ENCODE assay signal across 13 cellular contexts in the genomic region with DNA sequence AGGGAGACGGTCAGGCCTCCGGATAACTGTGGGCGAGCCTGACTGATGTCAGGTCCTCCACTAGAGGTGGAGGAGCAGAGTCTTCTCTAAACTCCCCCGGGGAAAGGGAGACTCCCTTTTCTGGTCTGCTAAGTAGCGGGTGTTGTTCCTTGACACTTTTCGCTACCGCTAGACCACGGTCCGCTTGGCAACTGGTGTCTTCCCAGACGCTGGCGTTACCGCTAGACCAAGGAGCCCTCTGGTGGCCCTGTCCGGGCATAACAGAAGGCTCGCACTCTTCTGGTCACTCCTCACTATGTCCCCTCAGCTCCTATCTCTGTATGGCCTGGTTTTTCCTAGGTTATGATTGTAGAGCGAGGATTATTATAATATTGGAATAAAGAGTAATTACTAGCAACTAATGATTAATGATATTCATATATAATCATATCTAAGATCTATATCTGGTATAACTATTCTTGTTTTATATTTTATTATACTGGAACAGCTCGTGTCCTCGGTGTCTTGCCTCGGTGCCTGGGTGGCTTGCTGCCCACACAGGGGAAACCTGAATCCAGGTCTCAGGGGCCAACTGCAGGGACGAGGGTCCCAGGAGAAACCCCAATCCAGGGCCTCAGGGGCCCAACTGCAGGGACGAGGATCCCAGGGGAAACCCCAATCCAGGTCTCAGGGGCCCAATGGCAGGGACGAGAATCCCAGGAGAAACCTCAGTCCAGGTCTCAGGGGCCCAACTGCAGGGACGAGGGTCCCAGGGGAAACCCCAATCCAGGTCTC. TPM values are rescaled to one million over a fixed set of nuclear protein-coding genes. Genes with fewer than 3 reads are reported as not detected.
A peak's percentile ranks its signal among the peaks of the same experiment; 100 is the strongest.
DNase-seq lines count a peak whose midpoint lies in the region; ATAC-seq and TF ChIP-seq lines count a peak whose summit lies in the region.
"Not testable (repeated sequence)": the region's sequence is repeated elsewhere in the genome, so short reads cannot be mapped to it uniquely, and the experiment has no call there.
"Had no signal": no experiment of that assay in that cellular context is flagged by ENCODE, and none has a peak within 500 bp of the region (broad histone marks: within the 10 kb centered on the region; RNA-seq: fewer than 3 reads in every experiment).

No MANE protein-coding gene starts in this region.

- H3K27ac ChIP-seq in 22Rv1; dorsolateral prefrontal cortex; hepatocyte; neuronal stem cell (replicated peaks; ENCODE audit: low read length): not testable (repeated sequence)

- H3K4ac ChIP-seq in neuronal stem cell (ENCODE audit: low read length), result not testable (repeated sequence)

- H4K91ac ChIP-seq in neuronal stem cell (ENCODE audit: low read depth, low read length, poor library complexity), result not testable (repeated sequence)

- H2BK15ac ChIP-seq in neuronal stem cell (ENCODE audit: low read length), result peak overlapping the region; percentile 21

- H3K9me2 ChIP-seq in hepatocyte (replicated peaks; ENCODE audit: insufficient read depth), result not testable (repeated sequence)

- not testable (repeated sequence) for H3K14ac ChIP-seq in neuronal stem cell (ENCODE audit: low read length)

- not testable (repeated sequence) for H4K8ac ChIP-seq in neuronal stem cell (ENCODE audit: low read depth, low read length)

- H3K79me1 ChIP-seq in neuronal stem cell (ENCODE audit: low read depth, low read length), result not testable (repeated sequence)

- H3K9me3 Mint-ChIP-seq in HFFc6; activated T-helper 17 cell treated with anti-CD3 and anti-CD28 coated beads, Interleukin-2, amount 50 U/mL, for 72 hours: not testable (repeated sequence)

- not testable (repeated sequence) for H3K4me3 ChIP-seq in dorsolateral prefrontal cortex; hepatocyte; neuronal stem cell (ENCODE audit: low read length in 2 of 2)

- H3K4me1 ChIP-seq in hepatocyte (ENCODE audit: insufficient read depth); neuronal stem cell (ENCODE audit: control insufficient read depth in 2 of 2, insufficient read depth in 1 of 2, low read depth in 1 of 2, low read length in 2 of 2): not testable (repeated sequence)

- H3K23ac ChIP-seq in neuronal stem cell (ENCODE audit: low read depth, low read length, poor library complexity), result not testable (repeated sequence)

- H3K18ac ChIP-seq in neuronal stem cell (ENCODE audit: low read length), result not testable (repeated sequence)

- 57% methylated on average over 22 of the region's 22 CpGs for WGBS in hepatocyte (ENCODE audit: low lambda C conversion rate, missing lambda C conversion rate)
- WGBS in neuronal stem cell (ENCODE audit: extremely low coverage in 2 of 2, insufficient read length in 2 of 2, insufficient replicate concordance in 1 of 2), 2 donors, result no CpG with 5 or more reads among the region's 22 CpGs

- H2BK12ac ChIP-seq in neuronal stem cell (ENCODE audit: low read length), result not testable (repeated sequence)

- not testable (repeated sequence) for H2AFZ ChIP-seq in hepatocyte; neuronal stem cell (ENCODE audit: low read length)

- H3K4me3 Mint-ChIP-seq in HFFc6, result not testable (repeated sequence)
- peak overlapping the region; percentile 15 for H3K4me3 Mint-ChIP-seq in activated T-helper 17 cell treated with anti-CD3 and anti-CD28 coated beads, Interleukin-2, amount 50 U/mL, for 72 hours

- DNase-seq in EH (ENCODE audit: low read depth) (peak; percentile 51), OCI-M1 (lab: John Stamatoyannopoulos, UW) (peak; percentile 76), dorsolateral prefrontal cortex (peak in 2 of 10 donors; percentile 48 to 82)
- DNase-seq in HFFc6; hepatocyte (ENCODE audit: low spot score); neuronal stem cell (ENCODE audit: low spot score): not testable (repeated sequence)

- not testable (repeated sequence) for H3K79me2 ChIP-seq in hepatocyte

- not testable (repeated sequence) for H3K27ac Mint-ChIP-seq in HFFc6
- H3K27ac Mint-ChIP-seq in activated T-helper 17 cell treated with anti-CD3 and anti-CD28 coated beads, Interleukin-2, amount 50 U/mL, for 72 hours, result peak overlapping the region; percentile 37

- not testable (repeated sequence) for H3K27me3 ChIP-seq in dorsolateral prefrontal cortex; hepatocyte; neuronal stem cell (ENCODE audit: control insufficient read depth in 3 of 3, insufficient read depth in 3 of 3, low read depth in 1 of 3, low read length in 3 of 3)

- not testable (repeated sequence) for H4K20me1 ChIP-seq in hepatocyte (ENCODE audit: insufficient read depth, poor library complexity, severe bottlenecking)

- H3K9ac ChIP-seq in neuronal stem cell (ENCODE audit: low read depth, low read length, poor library complexity), result not testable (repeated sequence)

- H2AK5ac ChIP-seq in neuronal stem cell (ENCODE audit: low read depth, low read length), result not testable (repeated sequence)

- H3K27me3 Mint-ChIP-seq in HFFc6 (ENCODE audit: insufficient read depth); activated T-helper 17 cell treated with anti-CD3 and anti-CD28 coated beads, Interleukin-2, amount 50 U/mL, for 72 hours: not testable (repeated sequence)

- H2BK5ac ChIP-seq in neuronal stem cell (ENCODE audit: low read length), result not testable (repeated sequence)

- not testable (repeated sequence) for H3K4me2 ChIP-seq in hepatocyte; neuronal stem cell (ENCODE audit: insufficient read depth, low read length, poor library complexity, severe bottlenecking)

- peak; percentile 64 for TF ChIP-seq CTCF in 22Rv1 (IDR thresholded peaks at IDR 0.05)
- TF ChIP-seq CTCF in HFFc6 (IDR thresholded peaks at IDR 0.05), result peak; percentile 32; the same call in 1 of the 2 replicates
- TF ChIP-seq CTCF in dorsolateral prefrontal cortex (IDR thresholded peaks at IDR 0.05 in 54 of 56, conservative IDR thresholded peaks at IDR 0.05 in 2 of 56; ENCODE audit: low read depth in 1 of 56, partially characterized antibody in 56 of 56), result peak in 31 of 56 donors; percentile 16 to 68 (median 46)
- TF ChIP-seq CTCF in hepatocyte (IDR thresholded peaks at IDR 0.05; ENCODE audit: poor library complexity), result peak; percentile 35

- not testable (repeated sequence) for H3K36me3 ChIP-seq in hepatocyte (replicated peaks; ENCODE audit: insufficient read depth, low read depth); neuronal stem cell (replicated peaks in 1 of 2; ENCODE audit: control insufficient read depth in 2 of 2, insufficient read depth in 2 of 2, low read length in 2 of 2)

- not testable (repeated sequence) for H3K36me3 Mint-ChIP-seq in HFFc6 (ENCODE audit: low read depth); activated T-helper 17 cell treated with anti-CD3 and anti-CD28 coated beads, Interleukin-2, amount 50 U/mL, for 72 hours (ENCODE audit: low read depth)

- intact Hi-C loops in dorsolateral prefrontal cortex (cut with DNase I), result loop anchor here (5.0 to 10.0 kb wide), 4 partner anchors 144 to 1021 kb away; a partner anchor contains a TSS

- not testable (repeated sequence) for H2BK120ac ChIP-seq in neuronal stem cell (ENCODE audit: low read depth, low read length)

- not testable (repeated sequence) for H3K4me1 Mint-ChIP-seq in HFFc6 (ENCODE audit: low read depth); activated T-helper 17 cell treated with anti-CD3 and anti-CD28 coated beads, Interleukin-2, amount 50 U/mL, for 72 hours

- ATAC-seq in activated T-helper 17 cell treated with anti-CD3 and anti-CD28 coated beads, Interleukin-2, amount 50 U/mL, for 72 hours (replicated peaks), result not testable (repeated sequence)

- H3K9me3 ChIP-seq in hepatocyte (ENCODE audit: low read depth); neuronal stem cell (replicated peaks in 1 of 2; ENCODE audit: control insufficient read depth in 2 of 2, insufficient read depth in 1 of 2, low read depth in 1 of 2, low read length in 2 of 2): not testable (repeated sequence)

RNA-seq across cellular contexts. Expression of a gene that starts 6.4 kb away (rescaled TPM):
- not detected for total RNA-seq in HFFc6 (2021; fragmentation: NEBNext Ultra II Directional; extraction: Animal tissue kit (Norgen Biotek cat#: 25700))
- under 1 TPM in 1 of 2 donors, not detected in 1; 0.58 TPM for total RNA-seq in activated T-helper 17 cell treated with anti-CD3 and anti-CD28 coated beads, Interleukin-2, amount 50 U/mL, for 72 hours
- total RNA-seq in dorsolateral prefrontal cortex (10 to 100 TPM in 54 of 120 experiments, 1 to 10 TPM in 66; 3.2 to 24.1 (median 9.7) TPM), hepatocyte (not detected in 2 replicates)
- not detected in 2 replicates for polyA plus RNA-seq in hepatocyte
- polyA plus RNA-seq in neuronal stem cell (2013, experiment 1 of 2), result not detected
- polyA plus RNA-seq in neuronal stem cell (2013, experiment 2 of 2), result not detected
- total RNA-seq: activated B cell treated with CpG ODN at 0.5 μM for 24 hours; activated CD8-positive, alpha-beta memory T cell treated with anti-CD3 and anti-CD28 coated beads, Interleukin-2, amount 10 ng/mL, durations not matched to agents 7 days and 5 days; Caco-2; NCI-H460; PC-9 had no signal

RNA-seq across cellular contexts. Expression of a gene that starts 17.2 kb away (rescaled TPM):
- not detected for total RNA-seq in HFFc6 (2021; fragmentation: NEBNext Ultra II Directional; extraction: Animal tissue kit (Norgen Biotek cat#: 25700))
- total RNA-seq in activated T-helper 17 cell treated with anti-CD3 and anti-CD28 coated beads, Interleukin-2, amount 50 U/mL, for 72 hours, result 10 to 100 TPM; 13.1 to 77.6 TPM
- total RNA-seq in dorsolateral prefrontal cortex (under 1 TPM in 5 of 120 experiments, not detected in 115; 0.24 to 0.59 (median 0.50) TPM), hepatocyte (not detected in 2 replicates)
- polyA plus RNA-seq in hepatocyte, result 0.44 and 0.84 TPM in 2 replicates
- not detected for polyA plus RNA-seq in neuronal stem cell (2013, experiment 1 of 2)
- not detected for polyA plus RNA-seq in neuronal stem cell (2013, experiment 2 of 2)
- total RNA-seq: Caco-2, NCI-H460, PC-9 had no signal

Comparison
In these comparisons a context has a peak if more than half of its experiments do, and no peak if none do; other contexts are left out.
1. RNA of a gene that starts 17.2 kb away (total RNA-seq): 13.1 to 77.6 TPM in activated T-helper 17 cell treated with anti-CD3 and anti-CD28 coated beads, Interleukin-2, amount 50 U/mL, for 72 hours; not detected in HFFc6, 0.24 to 0.59 TPM in dorsolateral prefrontal cortex and not detected in hepatocyte; every median in the first group is over 4 times any median in the second.
2. Peak in every context shown above with its lines, with median percentiles within 50 percentile points of each other: CTCF ChIP-seq.